In genomic region chr17:29124135-29124930, GRCh38 we compare ENCODE assay signal across 8 cellular contexts. TPM values are rescaled to one million over a fixed set of nuclear protein-coding genes. Genes with fewer than 3 reads are reported as not detected.
DNase-seq lines count a peak whose midpoint lies in the region; ATAC-seq, FAIRE-seq and TF ChIP-seq lines count a peak whose summit lies in the region.

No MANE protein-coding gene starts in this region.

- H3K4me1 ChIP-seq in PC-3 (ENCODE audit: insufficient read depth, low read length), result peaks cover 14% of the 10 kb centered on the region

- peak; percentile 80 for FAIRE-seq in islet of Langerhans (lab: Jason Lieb, UNC)

- H3K4me2 ChIP-seq in PC-3 (ENCODE audit: low read length), result no peak overlapping the region

- no peaks in the 10 kb centered on the region for H3K9me3 Mint-ChIP-seq in MCF 10A (ENCODE audit: unreplicated experiment)

- CTCF ChIA-PET in AG04449 (lab: Yijun Ruan, JAX) (interaction anchor here (0.6 to 20.8 kb wide), 45 partner anchors 8 to 969 kb away, joined by 3 to 411 read pairs (median 5); partner anchors contain the start of genes MYO18A and TLCD1), PC-3 (lab: Charles Lee) (interaction anchor here (0.5 to 1.9 kb wide), 13 partner anchors 9 to 172 kb away, joined by 3 to 23 read pairs (median 5); partner anchors contain the start of gene MYO18A), MCF 10A (lab: Yijun Ruan, JAX) (interaction anchor here (0.6 to 3.7 kb wide), 48 partner anchors 9 to 1070 kb away, joined by 3 to 40 read pairs (median 4); partner anchors contain the start of gene MYO18A)

- H3K79me2 ChIP-seq in PC-3 (ENCODE audit: low read length), result no peaks in the 10 kb centered on the region

- H3K9ac ChIP-seq in PC-3 (ENCODE audit: low read length), result no peak overlapping the region

- H3K27ac Mint-ChIP-seq in MCF 10A (ENCODE audit: low read depth, unreplicated experiment), result peak overlapping the region; percentile 82

- H3K4me1 Mint-ChIP-seq in MCF 10A (ENCODE audit: insufficient read depth, unreplicated experiment), result peaks cover 13% of the 10 kb centered on the region

- H3K4me3 Mint-ChIP-seq in MCF 10A (ENCODE audit: unreplicated experiment), result no peak overlapping the region

- H3K4me3 ChIP-seq in AG04449 (ENCODE audit: low read depth, low read length) (no peak overlapping the region), GM06990 (replicated peaks; ENCODE audit: low read depth, low read length) (no peak overlapping the region), LNCaP clone FGC (ENCODE audit: low read depth, low read length) (no peak overlapping the region), PC-3 (ENCODE audit: low read length) (no peak overlapping the region)

- H4K20me1 ChIP-seq in PC-3 (ENCODE audit: low read length), result no peaks in the 10 kb centered on the region

- peak; percentile 92 for ATAC-seq in PC-3

- H3K9me2 ChIP-seq in PC-3 (replicated peaks; ENCODE audit: low read length), result no peaks in the 10 kb centered on the region

- POLR2A ChIA-PET in AG04449 (lab: Yijun Ruan, JAX), result interaction anchor here (0.7 to 1.7 kb wide), 6 partner anchors 9 to 56 kb away, joined by 3 to 5 read pairs (median 4); partner anchors contain the start of gene MYO18A
- POLR2A ChIA-PET in PC-3 (lab: Charles Lee; ENCODE audit: unreplicated experiment), result interaction anchor here (0.5 kb wide), 1 partner anchor 173 kb away, joined by 5 read pairs; no protein-coding TSS in a partner anchor
- POLR2A ChIA-PET in MCF 10A (lab: Yijun Ruan, JAX), result interaction anchor here (0.6 to 1.6 kb wide), 15 partner anchors 10 to 171 kb away, joined by 3 to 9 read pairs (median 4); partner anchors contain the start of genes MYO18A and NUFIP2

- intact Hi-C loops in PC-3 (cut with micrococcal nuclease) (loop anchor here (1.0 kb wide), 1 partner anchor 21 kb away; no protein-coding TSS in a partner anchor), MCF 10A (cut with micrococcal nuclease) (loop anchor here (1.0 kb wide), 2 partner anchors 20 to 246 kb away; no protein-coding TSS in a partner anchor)

- H2AFZ ChIP-seq in PC-3 (ENCODE audit: low read length), result no peak overlapping the region

- H3K36me3 ChIP-seq in GM06990 (ENCODE audit: control insufficient read depth, insufficient read depth, low read length) (peaks cover 30% of the 10 kb centered on the region), PC-3 (ENCODE audit: low read depth, low read length) (no peaks in the 10 kb centered on the region)

- BruUV-seq in PC-3 (replicated peaks; lab: Mats Ljungman, UMichigan), result no TSS peak
- BruUV-seq in MCF 10A (replicated peaks; lab: Mats Ljungman, UMichigan), result no TSS peak

- TF ChIP-seq CTCF in AG04449 (IDR thresholded peaks at IDR 0.05; ENCODE audit: insufficient read depth, low read length, missing control alignments) (peak; percentile 72), GM06990 (IDR thresholded peaks at IDR 0.05; ENCODE audit: insufficient read depth, low read length, poor library complexity, severe bottlenecking) (peak; percentile 65), LNCaP clone FGC (IDR thresholded peaks at IDR 0.05; ENCODE audit: control insufficient read depth, extremely low read depth, insufficient read depth) (peak; percentile 86), PC-3 (conservative IDR thresholded peaks at IDR 0.05; ENCODE audit: low read depth, low read length) (peak; percentile 67), MCF 10A (IDR thresholded peaks at IDR 0.05; ENCODE audit: unreplicated experiment) (peak; percentile 77)

- DNase-seq in AG04449 (ENCODE audit: low read depth, low spot score), result no peak
- no peak for DNase-seq in GM06990 (ENCODE audit: extremely low read depth, insufficient read length)
- DNase-seq in LNCaP clone FGC (ENCODE audit: low read depth), result no peak
- peak; percentile 72 for DNase-seq in PC-3
- DNase-seq in MCF 10A (ENCODE audit: unreplicated experiment), result peak; percentile 83
- DNase-seq in stimulated activated naive CD4-positive, alpha-beta T cell (lab: John Stamatoyannopoulos, UW), result peak in 4 of 6 experiments; percentile 11 to 52 (median 28)
- no peak for DNase-seq in NK-92 (lab: John Stamatoyannopoulos, UW; ENCODE audit: unreplicated experiment)

- no peaks in the 10 kb centered on the region for H3F3A ChIP-seq in PC-3 (ENCODE audit: low read length, unreplicated experiment)

- H3K27me3 ChIP-seq in GM06990 (replicated peaks; ENCODE audit: control insufficient read depth, insufficient read depth, low read length) (no peaks in the 10 kb centered on the region), PC-3 (ENCODE audit: low read length) (no peaks in the 10 kb centered on the region)

- no peak overlapping the region for H3K27ac ChIP-seq in PC-3 (ENCODE audit: low read length)

- no peaks in the 10 kb centered on the region for H3K9me3 ChIP-seq in PC-3 (ENCODE audit: low read length)

- H3K36me3 Mint-ChIP-seq in MCF 10A (ENCODE audit: insufficient read depth, unreplicated experiment), result peaks cover 13% of the 10 kb centered on the region

- no peaks in the 10 kb centered on the region for H3K27me3 Mint-ChIP-seq in MCF 10A (ENCODE audit: insufficient read depth, unreplicated experiment)

RNA-seq across cellular contexts. Expression of gene MYO18A, which starts 55.9 kb away (rescaled TPM):
- 28.0 and 36.1 TPM in 2 replicates for total RNA-seq in PC-3 (2014; rRNA removed)
- total RNA-seq in MCF 10A (2022), result 24.0 and 24.8 TPM in 2 replicates

Comparison
In these comparisons a context has a peak if more than half of its experiments do, and no peak if none do; other contexts are left out.
1. DNase-seq: peak in PC-3 (single experiment), MCF 10A (single experiment) and stimulated activated naive CD4-positive, alpha-beta T cell (4 of 6); none in AG04449 (single experiment), GM06990 (single experiment), LNCaP clone FGC (single experiment) and NK-92 (single experiment).
2. Peak in every context shown above with its lines, with median percentiles within 50 percentile points of each other: CTCF ChIP-seq.